ENCODE assay signal across 20 cellular contexts in genomic region chr10:63318491-63318890, GRCh38.
DNase-seq lines count a peak whose midpoint lies in the region; ATAC-seq, FAIRE-seq and TF ChIP-seq lines count a peak whose summit lies in the region.
"Had no signal": no experiment of that assay in that cellular context is flagged by ENCODE, and none has a peak within 500 bp of the region (broad histone marks: within the 10 kb centered on the region; RNA-seq: fewer than 3 reads in every experiment).

No MANE protein-coding gene starts in this region.

- BruUV-seq in Caco-2 (replicated peaks; lab: Mats Ljungman, UMichigan) (no TSS peak), K562 (replicated peaks; lab: Mats Ljungman, UMichigan) (no TSS peak)

- TF ChIP-seq POLR2A in K562 (conservative IDR thresholded peaks at IDR 0.05) = no peak
- no peak for TF ChIP-seq POLR2A in stomach (IDR thresholded peaks at IDR 0.05)

- peak; percentile 5 for FAIRE-seq in GM18507 (lab: Jason Lieb, UNC)
- no peak for FAIRE-seq in K562 (lab: Jason Lieb, UNC)
- FAIRE-seq: D721Med, G401.6, GM12892, HepG2 had no signal

- H3K36me3 ChIP-seq in Caco-2 (ENCODE audit: control insufficient read depth, insufficient read depth, low read length) = peaks cover 3% of the 10 kb centered on the region; the same call in 1 of the 2 replicates
- H3K36me3 ChIP-seq in K562 (ENCODE audit: control insufficient read depth, insufficient read depth, low read length) = no peaks in the 10 kb centered on the region
- H3K36me3 ChIP-seq in stomach = no peaks in the 10 kb centered on the region

- POLR2A ChIA-PET in Caco-2 (lab: Charles Lee) = no interaction called here
- POLR2A ChIA-PET in K562 (lab: Yijun Ruan, JAX) = interaction anchor here (1.0 kb wide), 1 partner anchor 9 kb away, joined by 3 read pairs; no protein-coding TSS in a partner anchor

- no peak for TF ChIP-seq CTCF in Caco-2 (IDR thresholded peaks at IDR 0.05; ENCODE audit: insufficient read depth in 1 of 2, low read depth in 1 of 2, low read length in 1 of 2, severe bottlenecking in 1 of 2, unreplicated experiment in 1 of 2)
- no peak for TF ChIP-seq CTCF in K562 (IDR thresholded peaks at IDR 0.05 in 2 of 3, conservative IDR thresholded peaks at IDR 0.05 in 1 of 3; ENCODE audit: insufficient read depth in 2 of 3, low read depth in 1 of 3, low read length in 3 of 3)
- no peak for TF ChIP-seq CTCF in fibroblast of pulmonary artery (IDR thresholded peaks at IDR 0.05; ENCODE audit: low read length, missing control alignments)
- no peak for TF ChIP-seq CTCF in type B pancreatic cell (conservative IDR thresholded peaks at IDR 0.05)
- no peak for TF ChIP-seq CTCF in stomach (IDR thresholded peaks at IDR 0.05)

- H2AFZ ChIP-seq in K562 (ENCODE audit: low read depth, low read length) = no peak overlapping the region

- intact Hi-C loops in Caco-2 (cut with micrococcal nuclease; ENCODE audit: unreplicated experiment) (no loop called here), K562 (cut with micrococcal nuclease) (no loop called here), stomach (cut with DNase I; ENCODE audit: low total_unique reads) (no loop called here)

- H4K20me1 ChIP-seq in K562 (replicated peaks; ENCODE audit: control insufficient read depth, insufficient read depth, low read length) = no peaks in the 10 kb centered on the region

- H3K27ac Mint-ChIP-seq in Caco-2 (ENCODE audit: unreplicated experiment) (peak overlapping the region; percentile 3), type B pancreatic cell (no peak overlapping the region)

- H3K4me2 ChIP-seq in K562 (ENCODE audit: insufficient read depth, low read length) = no peak overlapping the region
- H3K4me2 ChIP-seq: BLaER1 had no signal

- no peak overlapping the region for H3K4me3 ChIP-seq in Caco-2 (ENCODE audit: low read depth, low read length)
- H3K4me3 ChIP-seq in K562 = no peak overlapping the region
- H3K4me3 ChIP-seq in fibroblast of pulmonary artery (replicated peaks; ENCODE audit: low read depth, low read length) = no peak overlapping the region
- H3K4me3 ChIP-seq in stomach = no peak overlapping the region
- H3K4me3 ChIP-seq: BLaER1 had no signal

- H3K79me2 ChIP-seq in K562 (ENCODE audit: control insufficient read depth, insufficient read depth, low read length) = peaks cover 25% of the 10 kb centered on the region

- H3K9ac ChIP-seq in K562 (ENCODE audit: insufficient read depth in 1 of 2, low read depth in 2 of 2, low read length in 2 of 2) = no peak overlapping the region
- H3K9ac ChIP-seq: BLaER1 had no signal

- H3K4me3 Mint-ChIP-seq in Caco-2 (ENCODE audit: unreplicated experiment) (no peak overlapping the region), type B pancreatic cell (no peak overlapping the region)
- H3K4me3 Mint-ChIP-seq: CD14-positive monocyte; CD4-positive, alpha-beta memory T cell; HFFc6 had no signal

- H3K4me1 Mint-ChIP-seq in Caco-2 (ENCODE audit: low read depth, unreplicated experiment) (peaks cover 29% of the 10 kb centered on the region), type B pancreatic cell (ENCODE audit: unreplicated experiment) (no peaks in the 10 kb centered on the region)

- no peaks in the 10 kb centered on the region for H3K9me1 ChIP-seq in K562 (ENCODE audit: control insufficient read depth, insufficient read depth, low read length)

- 76% methylated on average over 3 of the region's 3 CpGs for WGBS in K562 (ENCODE audit: insufficient coverage, low coverage, missing lambda C conversion rate)
- WGBS in stomach, 5 donors = 79 to 86% (median 82%) methylated on average over 3 of the region's 3 CpGs

- no peak for ATAC-seq in K562
- ATAC-seq: HCT116, HepG2 had no signal

- H3K36me3 Mint-ChIP-seq in Caco-2 (ENCODE audit: insufficient read depth, unreplicated experiment) = peaks cover 5% of the 10 kb centered on the region
- H3K36me3 Mint-ChIP-seq in type B pancreatic cell = peaks cover 23% of the 10 kb centered on the region

- H3K4me1 ChIP-seq in Caco-2 (peaks cover 6% of the 10 kb centered on the region), K562 (replicated peaks in 1 of 2; ENCODE audit: control insufficient read depth in 2 of 2, insufficient read depth in 2 of 2, low read length in 2 of 2) (peaks cover 5 to 7% of the 10 kb centered on the region in 2 experiments; a peak in 4 of 5 replicates), stomach (peaks cover 0 to 8% (median 5%) of the 10 kb centered on the region in 4 donors)
- H3K4me1 ChIP-seq: BLaER1 had no signal

- H3K9me3 Mint-ChIP-seq in Caco-2 (ENCODE audit: unreplicated experiment) (no peaks in the 10 kb centered on the region), type B pancreatic cell (peaks cover 4% of the 10 kb centered on the region)
- H3K9me3 Mint-ChIP-seq: CD4-positive, alpha-beta memory T cell; HFFc6 had no signal

- CTCF ChIA-PET in Caco-2 (lab: Charles Lee) (no interaction called here), K562 (lab: Yijun Ruan, JAX; ENCODE audit: low intra/inter-chr PET ratio) (no interaction called here)

- H3K27ac ChIP-seq in K562 (ENCODE audit: extremely low read depth, low read depth, low read length) = no peak overlapping the region
- H3K27ac ChIP-seq in stomach = no peak overlapping the region
- H3K27ac ChIP-seq: BLaER1 had no signal

- TF ChIP-seq EP300 in K562 (IDR thresholded peaks at IDR 0.05; ENCODE audit: low read length) (no peak), stomach (IDR thresholded peaks at IDR 0.05) (no peak)

- H3K9me3 ChIP-seq in Caco-2 = no peaks in the 10 kb centered on the region
- H3K9me3 ChIP-seq in K562 (replicated peaks; ENCODE audit: control insufficient read depth, insufficient read depth, low read depth, low read length) = no peaks in the 10 kb centered on the region
- no peaks in the 10 kb centered on the region for H3K9me3 ChIP-seq in stomach
- H3K9me3 ChIP-seq: BLaER1 had no signal

- DNase-seq in Caco-2 (no peak), GM18507 (ENCODE audit: extremely low spot score, insufficient read length, low read depth) (no peak), K562 (ENCODE audit: extremely low read depth in 1 of 4, low spot score in 3 of 4) (no peak), fibroblast of pulmonary artery (ENCODE audit: low read depth) (peak; percentile 6), NCI-H1694 (lab: John Stamatoyannopoulos, UW) (no peak), type B pancreatic cell (ENCODE audit: extremely low spot score, unreplicated experiment) (no peak), stomach (no peak), middle frontal gyrus (ENCODE audit: extremely low spot score, low spot score) (no peak)
- DNase-seq: 8988T; CD4-positive, alpha-beta memory T cell; GOT3; H7; HFFc6 had no signal

- in situ Hi-C loops in K562 (cut with MboI) = no loop called here

- H3K27me3 ChIP-seq in Caco-2 (replicated peaks; ENCODE audit: control insufficient read depth, insufficient read depth, low read length) (no peaks in the 10 kb centered on the region), K562 (ENCODE audit: control insufficient read depth in 2 of 2, insufficient read depth in 2 of 2, low read length in 2 of 2) (no peaks in the 10 kb centered on the region; a peak in 1 of 5 replicates), stomach (no peaks in the 10 kb centered on the region)
- H3K27me3 ChIP-seq: BLaER1 had no signal

- H3K27me3 Mint-ChIP-seq in Caco-2 (ENCODE audit: insufficient read depth, unreplicated experiment) = no peaks in the 10 kb centered on the region
- no peaks in the 10 kb centered on the region for H3K27me3 Mint-ChIP-seq in type B pancreatic cell
- H3K27me3 Mint-ChIP-seq: CD4-positive, alpha-beta memory T cell had no signal

- no peak for TF ChIP-seq RAD21 in K562 (CRISPR knock-in tag; conservative IDR thresholded peaks at IDR 0.05 in 1 of 2, IDR thresholded peaks at IDR 0.05 in 1 of 2)

TF ChIP-seq in K562, 482 proteins besides CTCF, POLR2A, EP300 and RAD21 (continues in another document):
- TF ChIP-seq ZNF146 (CRISPR knock-in tag; IDR thresholded peaks at IDR 0.05; ENCODE audit: unreplicated experiment) = no peak
- TF ChIP-seq ZNF431 (CRISPR knock-in tag; IDR thresholded peaks at IDR 0.05) = no peak
- no peak for TF ChIP-seq IRF1 (CRISPR knock-in tag; IDR thresholded peaks at IDR 0.05; ENCODE audit: borderline replicate concordance)
- no peak for TF ChIP-seq ELF2 (CRISPR knock-in tag; IDR thresholded peaks at IDR 0.05)
- no peak for TF ChIP-seq NR2F6 (CRISPR knock-in tag; IDR thresholded peaks at IDR 0.05)
- TF ChIP-seq ZFP36 (IDR thresholded peaks at IDR 0.05; ENCODE audit: low read depth, low read length, partially characterized antibody) = no peak
- no peak for TF ChIP-seq E2F6 (IDR thresholded peaks at IDR 0.05; ENCODE audit: borderline replicate concordance in 1 of 2, extremely low read depth in 1 of 2, insufficient read depth in 1 of 2, insufficient read length in 1 of 2, low read depth in 1 of 2, low read length in 1 of 2, poor library complexity in 1 of 2, severe bottlenecking in 1 of 2)
- no peak for TF ChIP-seq HLTF (IDR thresholded peaks at IDR 0.05)
- TF ChIP-seq ZNF717 (CRISPR knock-in tag; IDR thresholded peaks at IDR 0.05) = no peak
- TF ChIP-seq STAT5A (IDR thresholded peaks at IDR 0.05; ENCODE audit: borderline replicate concordance, low read length) = no peak
- TF ChIP-seq ATF3 (IDR thresholded peaks at IDR 0.05) = peak; percentile 51
- no peak for TF ChIP-seq ATF3 (CRISPR knock-in tag; conservative IDR thresholded peaks at IDR 0.05)
- no peak for TF ChIP-seq PHTF2 (CRISPR knock-in tag; IDR thresholded peaks at IDR 0.05)
- no peak for TF ChIP-seq L3MBTL2 (IDR thresholded peaks at IDR 0.05)
- TF ChIP-seq YBX1 (IDR thresholded peaks at IDR 0.05) = no peak
- TF ChIP-seq NR1H2 (CRISPR knock-in tag; IDR thresholded peaks at IDR 0.05) = no peak
